In genomic region chr1:186806477-186806876, GRCh38 we compare ENCODE assay signal across 10 cellular contexts. TPM values are rescaled to one million over a fixed set of nuclear protein-coding genes. Genes with fewer than 3 reads are reported as not detected.
A peak's percentile ranks its signal among the peaks of the same experiment; 100 is the strongest.
DNase-seq lines count a peak whose midpoint lies in the region; ATAC-seq and TF ChIP-seq lines count a peak whose summit lies in the region.
"Had no signal": no experiment of that assay in that cellular context is flagged by ENCODE, and none has a peak within 500 bp of the region (broad histone marks: within the 10 kb centered on the region; RNA-seq: fewer than 3 reads in every experiment).

No MANE protein-coding gene starts in this region.

- H3K9me2 ChIP-seq in SK-N-SH: no peaks in the 10 kb centered on the region

- no peaks in the 10 kb centered on the region for H3K36me3 ChIP-seq in SK-N-SH (replicated peaks in 1 of 2; ENCODE audit: control insufficient read depth in 1 of 2, insufficient read depth in 2 of 2, low read length in 1 of 2)
- H3K36me3 ChIP-seq: right lobe of liver, thoracic aorta had no signal

- no peak overlapping the region for H3K27ac ChIP-seq in SK-N-SH (ENCODE audit: low read depth in 2 of 2, low read length in 1 of 2)
- H3K27ac ChIP-seq: right lobe of liver, thoracic aorta had no signal

- DNase-seq in EH (ENCODE audit: low read depth): peak; percentile 29
- DNase-seq in HEK293T (ENCODE audit: extremely low spot score): peak; percentile 61
- DNase-seq in SK-N-SH: no peak
- peak; percentile 14 for DNase-seq in iPS-NIHi11 (ENCODE audit: low spot score)
- no peak for DNase-seq in NCI-H524 (lab: John Stamatoyannopoulos, UW)
- no peak for DNase-seq in NCI-H1930 (lab: John Stamatoyannopoulos, UW)
- DNase-seq in cerebellar cortex (ENCODE audit: low spot score): no peak
- DNase-seq: right lobe of liver had no signal

- CTCF ChIA-PET in HEK293T (lab: Yijun Ruan, JAX): interaction anchor here (0.6 to 1.2 kb wide), 4 partner anchors 83 to 327 kb away, joined by 3 to 5 read pairs (median 4); no protein-coding TSS in a partner anchor
- CTCF ChIA-PET in SK-N-SH (lab: Yijun Ruan, JAX): interaction anchor here (0.9 kb wide), 1 partner anchor 181 kb away, joined by 3 read pairs; no protein-coding TSS in a partner anchor

- no peaks in the 10 kb centered on the region for H3K9me3 ChIP-seq in SK-N-SH
- H3K9me3 ChIP-seq: right lobe of liver, thoracic aorta had no signal

- peak; percentile 60 for TF ChIP-seq RAD21 in SK-N-SH (IDR thresholded peaks at IDR 0.05; ENCODE audit: low read length)

- WGBS in SK-N-SH (ENCODE audit: low lambda C conversion rate): 9% methylated on average over 3 of the region's 3 CpGs

- H3K4me2 ChIP-seq in SK-N-SH: no peak overlapping the region

- no peaks in the 10 kb centered on the region for H3K36me3 Mint-ChIP-seq in stimulated activated memory B cell treated with anti-CD40 and anti-IgM and Interleukin-4, amounts not matched to agents 10 μg/mL and 1 μg/mL and 100 μg/mL, for 72 hours

- no peak for TF ChIP-seq EP300 in SK-N-SH (IDR thresholded peaks at IDR 0.05; ENCODE audit: borderline replicate concordance in 1 of 2, low read depth in 1 of 2, low read length in 1 of 2)

- H3K79me2 ChIP-seq in SK-N-SH (ENCODE audit: insufficient read depth): no peaks in the 10 kb centered on the region

- ATAC-seq in stimulated activated memory B cell treated with anti-CD40 and anti-IgM and Interleukin-4, amounts not matched to agents 10 μg/mL and 1 μg/mL and 100 μg/mL, for 72 hours: no peak

- no peaks in the 10 kb centered on the region for H3K27me3 ChIP-seq in SK-N-SH (ENCODE audit: insufficient read depth)
- H3K27me3 ChIP-seq: right lobe of liver had no signal

- no peaks in the 10 kb centered on the region for H3F3A ChIP-seq in SK-N-SH (replicated peaks; ENCODE audit: insufficient read depth)

- POLR2A ChIA-PET in HEK293T (lab: Yijun Ruan, JAX): no interaction called here
- POLR2A ChIA-PET in SK-N-SH (lab: Yijun Ruan, JAX): no interaction called here

- H2AFZ ChIP-seq in SK-N-SH (ENCODE audit: low read depth): peak overlapping the region; percentile 53; the same call in 1 of the 2 replicates

- TF ChIP-seq CTCF in SK-N-SH (IDR thresholded peaks at IDR 0.05): peak; percentile 65

- H3K4me3 ChIP-seq in SK-N-SH (ENCODE audit: low read depth in 2 of 2, low read length in 1 of 2): no peak overlapping the region
- H3K4me3 ChIP-seq: right lobe of liver, thoracic aorta had no signal

- no peaks in the 10 kb centered on the region for H3K4me1 ChIP-seq in SK-N-SH (ENCODE audit: control insufficient read depth in 1 of 2, insufficient read depth in 2 of 2, low read depth in 1 of 2, low read length in 1 of 2)
- H3K4me1 ChIP-seq: right lobe of liver had no signal

- no peaks in the 10 kb centered on the region for H3K27me3 Mint-ChIP-seq in stimulated activated memory B cell treated with anti-CD40 and anti-IgM and Interleukin-4, amounts not matched to agents 10 μg/mL and 1 μg/mL and 100 μg/mL, for 72 hours

- no peaks in the 10 kb centered on the region for H4K20me1 ChIP-seq in SK-N-SH (ENCODE audit: insufficient read depth)

- no peak overlapping the region for H3K27ac Mint-ChIP-seq in stimulated activated memory B cell treated with anti-CD40 and anti-IgM and Interleukin-4, amounts not matched to agents 10 μg/mL and 1 μg/mL and 100 μg/mL, for 72 hours

- H3K4me1 Mint-ChIP-seq in stimulated activated memory B cell treated with anti-CD40 and anti-IgM and Interleukin-4, amounts not matched to agents 10 μg/mL and 1 μg/mL and 100 μg/mL, for 72 hours: no peaks in the 10 kb centered on the region

- no peak overlapping the region for H3K4me3 Mint-ChIP-seq in stimulated activated memory B cell treated with anti-CD40 and anti-IgM and Interleukin-4, amounts not matched to agents 10 μg/mL and 1 μg/mL and 100 μg/mL, for 72 hours

- no peak overlapping the region for H3K9ac ChIP-seq in SK-N-SH

- no peaks in the 10 kb centered on the region for H3K9me3 Mint-ChIP-seq in stimulated activated memory B cell treated with anti-CD40 and anti-IgM and Interleukin-4, amounts not matched to agents 10 μg/mL and 1 μg/mL and 100 μg/mL, for 72 hours

TF ChIP-seq in HEK293T, 16 proteins besides CTCF, POLR2A, EP300 and RAD21:
- TF ChIP-seq FOXM1 (IDR thresholded peaks at IDR 0.05; ENCODE audit: borderline replicate concordance) (no peak), ARNT (IDR thresholded peaks at IDR 0.05) (no peak), PKNOX1 (IDR thresholded peaks at IDR 0.05) (no peak)
TF ChIP-seq in HEK293T: peak in this region for 0.

TF ChIP-seq in SK-N-SH, 30 proteins besides CTCF, POLR2A, EP300 and RAD21:
- TF ChIP-seq SMC3 (IDR thresholded peaks at IDR 0.05; ENCODE audit: low read depth, low read length) (peak; percentile 57), TAF1 (IDR thresholded peaks at IDR 0.05; ENCODE audit: borderline replicate concordance, low read depth, low read length) (no peak)

RNA-seq across cellular contexts. Expression of gene PLA2G4A, which starts 22.3 kb away (rescaled TPM):
- 0.26 and 0.49 TPM in 2 replicates for polyA plus RNA-seq in SK-N-SH (2012; rRNA removed)
- 0.51 and 0.58 TPM in 2 replicates for polyA plus RNA-seq in SK-N-SH (2012; cell fraction: cytosol; rRNA removed)
- 0.14 and 0.31 TPM in 2 replicates for polyA plus RNA-seq in SK-N-SH (2012; cell fraction: nucleus; rRNA removed)

Comparison
In these comparisons a context has a peak if more than half of its experiments do, and no peak if none do; other contexts are left out.
1. DNase-seq: peak in EH (single experiment), HEK293T (single experiment) and iPS-NIHi11 (single experiment); none in SK-N-SH (single experiment), NCI-H524 (0 of 2), NCI-H1930 (0 of 2) and cerebellar cortex (single experiment).